Comparison of ENCODE assay signal across 6 cellular contexts in genomic region chr19:1606138-1606651, GRCh38. TPM values are rescaled to one million over a fixed set of nuclear protein-coding genes. Genes with fewer than 3 reads are reported as not detected.
A peak's percentile ranks its signal among the peaks of the same experiment; 100 is the strongest.
DNase-seq lines count a peak whose midpoint lies in the region; ATAC-seq and TF ChIP-seq lines count a peak whose summit lies in the region.

No MANE protein-coding gene starts in this region.

- H3K9ac ChIP-seq in mucosa of stomach (ENCODE audit: low read length) = peak overlapping the region; percentile 63

- no peaks in the 10 kb centered on the region for H3K27me3 Mint-ChIP-seq in activated naive CD8-positive, alpha-beta T cell treated with anti-CD3 and anti-CD28 coated beads, Interleukin-2, amount 50 U/mL, for 24 hours

- H3K4me3 Mint-ChIP-seq in activated naive CD8-positive, alpha-beta T cell treated with anti-CD3 and anti-CD28 coated beads, Interleukin-2, amount 50 U/mL, for 24 hours = peak overlapping the region; percentile 88

- H3K36me3 ChIP-seq in GM06990 (ENCODE audit: control insufficient read depth, insufficient read depth, low read length) (peaks cover 10% of the 10 kb centered on the region), mucosa of stomach (ENCODE audit: control insufficient read depth, insufficient read depth, low read length) (no peaks in the 10 kb centered on the region)

- H3K9me3 ChIP-seq in mucosa of stomach (ENCODE audit: control insufficient read depth, low read length) = no peaks in the 10 kb centered on the region

- peaks cover 14% of the 10 kb centered on the region for H3K36me3 Mint-ChIP-seq in activated naive CD8-positive, alpha-beta T cell treated with anti-CD3 and anti-CD28 coated beads, Interleukin-2, amount 50 U/mL, for 24 hours (ENCODE audit: low read depth)

- peak overlapping the region; percentile 98 for H3K27ac Mint-ChIP-seq in activated naive CD8-positive, alpha-beta T cell treated with anti-CD3 and anti-CD28 coated beads, Interleukin-2, amount 50 U/mL, for 24 hours

- ATAC-seq in activated naive CD8-positive, alpha-beta T cell treated with anti-CD3 and anti-CD28 coated beads, Interleukin-2, amount 50 U/mL, for 24 hours = peak; percentile 4

- peaks cover 13% of the 10 kb centered on the region for H3K4me1 ChIP-seq in mucosa of stomach (ENCODE audit: control insufficient read depth, insufficient read depth, low read length)

- peak overlapping the region; percentile 96 for H3K4me3 ChIP-seq in GM06990 (replicated peaks; ENCODE audit: low read depth, low read length)
- peak overlapping the region; percentile 69 for H3K4me3 ChIP-seq in mucosa of stomach (ENCODE audit: low read length)

- DNase-seq in GM06990 (ENCODE audit: extremely low read depth, insufficient read length) (no peak), NCI-H2171 (lab: John Stamatoyannopoulos, UW) (no peak), cerebellum (ENCODE audit: low spot score) (no peak)
- DNase-seq in activated naive CD8-positive, alpha-beta T cell treated with anti-CD3 and anti-CD28 coated beads, Interleukin-2, amount 50 U/mL, for 24 hours = no peak
- DNase-seq in activated CD4-positive, alpha-beta T cell treated with anti-CD3 and anti-CD28 coated beads, Interleukin-2, amount 50 U/mL, for 4 hours = no peak

- H3K9me3 Mint-ChIP-seq in activated naive CD8-positive, alpha-beta T cell treated with anti-CD3 and anti-CD28 coated beads, Interleukin-2, amount 50 U/mL, for 24 hours = no peaks in the 10 kb centered on the region

- no peaks in the 10 kb centered on the region for H3K27me3 ChIP-seq in GM06990 (replicated peaks; ENCODE audit: control insufficient read depth, insufficient read depth, low read length)
- no peaks in the 10 kb centered on the region for H3K27me3 ChIP-seq in mucosa of stomach (ENCODE audit: control insufficient read depth, insufficient read depth, low read length)

- TF ChIP-seq CTCF in GM06990 (IDR thresholded peaks at IDR 0.05; ENCODE audit: insufficient read depth, low read length, poor library complexity, severe bottlenecking) = no peak

- H3K4me1 Mint-ChIP-seq in activated naive CD8-positive, alpha-beta T cell treated with anti-CD3 and anti-CD28 coated beads, Interleukin-2, amount 50 U/mL, for 24 hours = peaks cover 64% of the 10 kb centered on the region

RNA-seq across cellular contexts. Expression of gene UQCR11, which starts 0.9 kb away (rescaled TPM):
- total RNA-seq in cerebellum = 34.8 TPM

RNA-seq across cellular contexts. Expression of gene MBD3, which starts 13.5 kb away (rescaled TPM):
- 39.5 TPM for total RNA-seq in cerebellum

RNA-seq across cellular contexts. Expression of gene MEX3D, which starts 38.1 kb away (rescaled TPM):
- total RNA-seq in cerebellum = 36.5 TPM

RNA-seq across cellular contexts. Expression of gene TCF3, which starts 46.2 kb away (rescaled TPM):
- total RNA-seq in cerebellum = 28.9 TPM
